1 cellular context compared by ENCODE assay signal in the genomic region with DNA sequence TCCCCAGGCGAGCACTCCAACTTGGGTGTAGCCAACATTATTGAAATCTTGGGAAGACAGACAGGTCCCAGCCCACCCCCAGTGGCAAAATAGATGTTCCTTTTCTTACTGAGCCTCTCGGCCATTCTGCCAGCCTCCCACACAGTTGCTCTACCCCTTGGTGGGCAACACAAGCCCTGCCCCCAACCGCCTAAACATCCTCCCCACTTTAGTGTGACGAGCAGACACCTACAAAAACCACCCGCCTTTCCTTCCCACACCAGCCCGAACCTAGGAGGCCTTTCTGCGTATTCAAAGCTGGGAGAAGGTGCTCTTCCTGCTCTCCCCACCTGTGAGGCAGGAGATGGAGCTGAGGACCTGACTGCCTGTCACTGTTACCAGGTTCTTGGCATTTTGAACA.
TF ChIP-seq lines count a peak whose summit lies in the region.

No MANE protein-coding gene starts in this region.

TF ChIP-seq in SK-N-SH treated with all-trans-retinoic acid at 6 μM for 48 hours, 23 proteins besides CTCF, POLR2A, EP300 and RAD21 (continued from another document):
- TF ChIP-seq, protein P1, sequence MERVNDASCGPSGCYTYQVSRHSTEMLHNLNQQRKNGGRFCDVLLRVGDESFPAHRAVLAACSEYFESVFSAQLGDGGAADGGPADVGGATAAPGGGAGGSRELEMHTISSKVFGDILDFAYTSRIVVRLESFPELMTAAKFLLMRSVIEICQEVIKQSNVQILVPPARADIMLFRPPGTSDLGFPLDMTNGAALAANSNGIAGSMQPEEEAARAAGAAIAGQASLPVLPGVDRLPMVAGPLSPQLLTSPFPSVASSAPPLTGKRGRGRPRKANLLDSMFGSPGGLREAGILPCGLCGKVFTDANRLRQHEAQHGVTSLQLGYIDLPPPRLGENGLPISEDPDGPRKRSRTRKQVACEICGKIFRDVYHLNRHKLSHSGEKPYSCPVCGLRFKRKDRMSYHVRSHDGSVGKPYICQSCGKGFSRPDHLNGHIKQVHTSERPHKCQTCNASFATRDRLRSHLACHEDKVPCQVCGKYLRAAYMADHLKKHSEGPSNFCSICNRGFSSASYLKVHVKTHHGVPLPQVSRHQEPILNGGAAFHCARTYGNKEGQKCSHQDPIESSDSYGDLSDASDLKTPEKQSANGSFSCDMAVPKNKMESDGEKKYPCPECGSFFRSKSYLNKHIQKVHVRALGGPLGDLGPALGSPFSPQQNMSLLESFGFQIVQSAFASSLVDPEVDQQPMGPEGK (CRISPR knock-in tag; IDR thresholded peaks at IDR 0.05; ENCODE audit: borderline replicate concordance) = no peak
- no peak for TF ChIP-seq ZNF8 (CRISPR knock-in tag; IDR thresholded peaks at IDR 0.05)
- no peak for TF ChIP-seq RARB (CRISPR knock-in tag; IDR thresholded peaks at IDR 0.05)
- TF ChIP-seq TOX (CRISPR knock-in tag; IDR thresholded peaks at IDR 0.05; ENCODE audit: borderline replicate concordance) = no peak
